ENCODE assay signal across 8 cellular contexts in genomic region chr11:117876341-117877119, GRCh38. TPM values are rescaled to one million over a fixed set of nuclear protein-coding genes. Genes with fewer than 3 reads are reported as not detected.
DNase-seq lines count a peak whose midpoint lies in the region; ATAC-seq and TF ChIP-seq lines count a peak whose summit lies in the region.

Gene FXYD6, minus strand, starts transcription at chr11:117876658. Its CDS starts 33,882 bp downstream, at chr11:117842776.

- peak within 1 kb of the TSS; percentile 71 for H3K4me3 Mint-ChIP-seq in activated CD8-positive, alpha-beta T cell treated with anti-CD3 and anti-CD28 coated beads for 36 hours

- H3K4me3 ChIP-seq in AG04450 (ENCODE audit: low read depth, low read length): peak within 1 kb of the TSS; percentile 59
- peak within 1 kb of the TSS; percentile 73 for H3K4me3 ChIP-seq in Loucy (ENCODE audit: low read length, poor library complexity, severe bottlenecking)
- H3K4me3 ChIP-seq in neuron (ENCODE audit: low read length): peak within 1 kb of the TSS; percentile 64

- no peaks in the 10 kb centered on the region for H3F3A ChIP-seq in Loucy (ENCODE audit: low read depth)

- H3K4me1 ChIP-seq in Loucy (ENCODE audit: insufficient read depth, low read length, poor library complexity, severe bottlenecking) (peaks cover 38% of the 10 kb centered on the region), neuron (ENCODE audit: insufficient read depth, low read length) (peaks cover 18% of the 10 kb centered on the region)

- H3K9ac ChIP-seq in Loucy (ENCODE audit: low read depth, low read length, poor library complexity, severe bottlenecking): peak within 1 kb of the TSS; percentile 81

- no peak for DNase-seq in AG04450 (ENCODE audit: low read depth, low spot score)
- DNase-seq in activated CD8-positive, alpha-beta T cell treated with anti-CD3 and anti-CD28 coated beads for 36 hours: no peak
- peak; percentile 7 for DNase-seq in glomerular visceral epithelial cell (ENCODE audit: extremely low spot score)
- no peak for DNase-seq in NOMO-1 treated with dmso at 0.1 percent for 144 hours (lab: John Stamatoyannopoulos, UW; ENCODE audit: unreplicated experiment)

- peaks cover 50% of the 10 kb centered on the region for H3K27me3 ChIP-seq in AG04450 (ENCODE audit: control insufficient read depth, insufficient read depth, low read length)
- H3K27me3 ChIP-seq in Loucy (ENCODE audit: insufficient read depth, low read length, poor library complexity, severe bottlenecking): peaks cover 10% of the 10 kb centered on the region
- peaks cover 30% of the 10 kb centered on the region for H3K27me3 ChIP-seq in neuron (ENCODE audit: insufficient read depth, low read length)

- no peaks in the 10 kb centered on the region for H3K36me3 Mint-ChIP-seq in activated CD8-positive, alpha-beta T cell treated with anti-CD3 and anti-CD28 coated beads for 36 hours (ENCODE audit: low read depth)

- peak within 1 kb of the TSS; percentile 80 for H3K4me2 ChIP-seq in Loucy (ENCODE audit: low read depth, low read length, poor library complexity, severe bottlenecking)

- H3K27ac Mint-ChIP-seq in activated CD8-positive, alpha-beta T cell treated with anti-CD3 and anti-CD28 coated beads for 36 hours: peak within 1 kb of the TSS; percentile 32

- H2AFZ ChIP-seq in Loucy (ENCODE audit: low read length): peak within 1 kb of the TSS; percentile 92
- peak within 1 kb of the TSS; percentile 91 for H2AFZ ChIP-seq in neuron (ENCODE audit: low read depth, low read length)

- CTCF ChIA-PET in AG04450 (lab: Charles Lee): interaction anchor here (0.6 to 2.2 kb wide), 4 partner anchors 28 to 630 kb away, joined by 3 to 10 read pairs (median 5); no protein-coding TSS in a partner anchor
- CTCF ChIA-PET in activated CD8-positive, alpha-beta T cell treated with anti-CD3 and anti-CD28 coated beads for 36 hours (lab: Charles Lee): interaction anchor here (0.9 to 2.8 kb wide), 3 partner anchors 69 to 74 kb away, joined by 3 to 15 read pairs (median 9); no protein-coding TSS in a partner anchor

- peaks cover 3% of the 10 kb centered on the region; the same call in 1 of the 2 replicates for H3K79me2 ChIP-seq in Loucy (ENCODE audit: insufficient read depth, low read length)

- no peak within 1 kb of the TSS for H3K27ac ChIP-seq in AG04450 (ENCODE audit: low read depth, low read length)

- peaks cover 50% of the 10 kb centered on the region for H3K27me3 Mint-ChIP-seq in activated CD8-positive, alpha-beta T cell treated with anti-CD3 and anti-CD28 coated beads for 36 hours

- TF ChIP-seq CTCF in AG04450 (IDR thresholded peaks at IDR 0.05; ENCODE audit: low read depth, low read length) (no peak), Loucy (conservative IDR thresholded peaks at IDR 0.05; ENCODE audit: low read length) (no peak)
- no peak for TF ChIP-seq CTCF in activated CD8-positive, alpha-beta T cell treated with anti-CD3 and anti-CD28 coated beads for 36 hours (IDR thresholded peaks at IDR 0.05)

- no peaks in the 10 kb centered on the region for H3K9me2 ChIP-seq in Loucy (replicated peaks; ENCODE audit: low read depth, low read length)

- no peaks in the 10 kb centered on the region for H3K9me3 Mint-ChIP-seq in activated CD8-positive, alpha-beta T cell treated with anti-CD3 and anti-CD28 coated beads for 36 hours

- ATAC-seq in activated CD8-positive, alpha-beta T cell treated with anti-CD3 and anti-CD28 coated beads for 36 hours: peak; percentile 25
- ATAC-seq in GM21381 (IDR thresholded peaks at IDR 0.05; ENCODE audit: unreplicated experiment) (no peak), GM18517 (IDR thresholded peaks at IDR 0.05; ENCODE audit: unreplicated experiment) (no peak)

- H3K4me1 Mint-ChIP-seq in activated CD8-positive, alpha-beta T cell treated with anti-CD3 and anti-CD28 coated beads for 36 hours (ENCODE audit: low read depth): peaks cover 20% of the 10 kb centered on the region

- H4K20me1 ChIP-seq in Loucy (ENCODE audit: insufficient read depth, low read length, poor library complexity, severe bottlenecking): no peaks in the 10 kb centered on the region

- intact Hi-C loops in activated CD8-positive, alpha-beta T cell treated with anti-CD3 and anti-CD28 coated beads for 36 hours (cut with micrococcal nuclease): no loop called here

- POLR2A ChIA-PET in AG04450 (lab: Yijun Ruan, JAX): no interaction called here
- POLR2A ChIA-PET in activated CD8-positive, alpha-beta T cell treated with anti-CD3 and anti-CD28 coated beads for 36 hours (lab: Charles Lee): no interaction called here

- H3K9me3 ChIP-seq in AG04450 (ENCODE audit: control insufficient read depth, insufficient read depth, low read length): no peaks in the 10 kb centered on the region
- no peaks in the 10 kb centered on the region for H3K9me3 ChIP-seq in Loucy (ENCODE audit: insufficient read depth, low read depth, low read length)
- H3K9me3 ChIP-seq in neuron (ENCODE audit: low read length): no peaks in the 10 kb centered on the region

- no peaks in the 10 kb centered on the region for H3K36me3 ChIP-seq in Loucy (ENCODE audit: insufficient read depth, low read length)
- H3K36me3 ChIP-seq in neuron (ENCODE audit: insufficient read depth, low read length): no peaks in the 10 kb centered on the region

RNA-seq across cellular contexts. Expression of gene FXYD6, which starts in this region (rescaled TPM):
- 19.8 and 21.4 TPM in 2 replicates for polyA plus RNA-seq in AG04450 (2011; rRNA removed)
- 9.7 and 11.8 TPM in 2 replicates for polyA minus RNA-seq in AG04450 (2011; rRNA and poly(A)+ RNA removed)
- not detected for total RNA-seq in activated CD8-positive, alpha-beta T cell treated with anti-CD3 and anti-CD28 coated beads for 36 hours

Comparison
In these comparisons a context has a peak if more than half of its experiments do, and no peak if none do; other contexts are left out.
1. Peak in ATAC-seq in activated CD8-positive, alpha-beta T cell treated with anti-CD3 and anti-CD28 coated beads for 36 hours; RNA of the gene not detected or under 1 TPM.